23 cellular contexts compared by ENCODE assay signal in genomic region chr1:76082084-76082483, GRCh38. TPM values are rescaled to one million over a fixed set of nuclear protein-coding genes. Genes with fewer than 3 reads are reported as not detected.
"Had no signal": no experiment of that assay in that cellular context is flagged by ENCODE, and none has a peak within 500 bp of the region (broad histone marks: within the 10 kb centered on the region; RNA-seq: fewer than 3 reads in every experiment).

No MANE protein-coding gene starts in this region.

- FAIRE-seq: endometrium, frontal cortex, islet of Langerhans had no signal

- H3K27ac ChIP-seq: heart left ventricle, neutrophil, psoas muscle, right lobe of liver, spleen, tibial artery, upper lobe of right lung, vagina had no signal

- H3K9me3 Mint-ChIP-seq: natural killer cell treated with Interleukin-12 subunit alpha and Interleukin-12 subunit beta and Interleukin-15 and Interleukin-18, amount 100 ng/mL, for 72 hours; stimulated activated memory B cell treated with anti-CD40 and anti-IgM and Interleukin-4, amounts not matched to agents 10 μg/mL and 1 μg/mL and 100 μg/mL, for 72 hours; stimulated activated naive CD8-positive, alpha-beta T cell treated with anti-CD3 and anti-CD28 coated beads, Interleukin-15, Interleukin-2, amounts not matched to agents 100 ng/mL and 50 ng/mL, for 24 hours had no signal

- H3K9me3 ChIP-seq: heart left ventricle, neutrophil, psoas muscle, right lobe of liver, spleen, tibial artery, upper lobe of right lung, vagina had no signal

- ATAC-seq: esophagus mucosa; heart left ventricle; natural killer cell treated with Interleukin-12 subunit alpha and Interleukin-12 subunit beta and Interleukin-15 and Interleukin-18, amount 100 ng/mL, for 72 hours; psoas muscle; right lobe of liver; stimulated activated memory B cell treated with anti-CD40 and anti-IgM and Interleukin-4, amounts not matched to agents 10 μg/mL and 1 μg/mL and 100 μg/mL, for 72 hours; upper lobe of right lung had no signal

- DNase-seq: effector memory CD4-positive, alpha-beta T cell; heart left ventricle; kidney glomerular epithelial cell; psoas muscle; retina; right lobe of liver; spleen; stimulated activated CD4-positive, alpha-beta T cell treated with anti-CD3 and anti-CD28 coated beads, Interleukin-15, amount 100 ng/mL, for 24 hours; stimulated activated CD4-positive, alpha-beta T cell treated with anti-CD3 and anti-CD28 coated beads, Interleukin-1b, Interleukin-23, amount 100 ng/mL, for 48 hours; stimulated activated CD4-positive, alpha-beta T cell treated with anti-CD3 and anti-CD28 coated beads, Interleukin-4, amount 100 ng/mL, for 24 hours; tibial artery; upper lobe of right lung had no signal

- H3K36me3 ChIP-seq: heart left ventricle, neutrophil, right lobe of liver, spleen, tibial artery, upper lobe of right lung, vagina had no signal

- H3K27me3 ChIP-seq: heart left ventricle, neutrophil, right lobe of liver, spleen, tibial artery, upper lobe of right lung, vagina had no signal

- H3K36me3 Mint-ChIP-seq: natural killer cell treated with Interleukin-12 subunit alpha and Interleukin-12 subunit beta and Interleukin-15 and Interleukin-18, amount 100 ng/mL, for 72 hours; stimulated activated memory B cell treated with anti-CD40 and anti-IgM and Interleukin-4, amounts not matched to agents 10 μg/mL and 1 μg/mL and 100 μg/mL, for 72 hours had no signal

- H3K27ac Mint-ChIP-seq: natural killer cell treated with Interleukin-12 subunit alpha and Interleukin-12 subunit beta and Interleukin-15 and Interleukin-18, amount 100 ng/mL, for 72 hours; stimulated activated memory B cell treated with anti-CD40 and anti-IgM and Interleukin-4, amounts not matched to agents 10 μg/mL and 1 μg/mL and 100 μg/mL, for 72 hours; stimulated activated naive CD8-positive, alpha-beta T cell treated with anti-CD3 and anti-CD28 coated beads, Interleukin-15, Interleukin-2, amounts not matched to agents 100 ng/mL and 50 ng/mL, for 24 hours had no signal

- H3K4me3 Mint-ChIP-seq: natural killer cell treated with Interleukin-12 subunit alpha and Interleukin-12 subunit beta and Interleukin-15 and Interleukin-18, amount 100 ng/mL, for 72 hours; stimulated activated memory B cell treated with anti-CD40 and anti-IgM and Interleukin-4, amounts not matched to agents 10 μg/mL and 1 μg/mL and 100 μg/mL, for 72 hours; stimulated activated naive CD8-positive, alpha-beta T cell treated with anti-CD3 and anti-CD28 coated beads, Interleukin-15, Interleukin-2, amounts not matched to agents 100 ng/mL and 50 ng/mL, for 24 hours had no signal

- H3K27me3 Mint-ChIP-seq: stimulated activated memory B cell treated with anti-CD40 and anti-IgM and Interleukin-4, amounts not matched to agents 10 μg/mL and 1 μg/mL and 100 μg/mL, for 72 hours; stimulated activated naive CD8-positive, alpha-beta T cell treated with anti-CD3 and anti-CD28 coated beads, Interleukin-15, Interleukin-2, amounts not matched to agents 100 ng/mL and 50 ng/mL, for 24 hours had no signal

- H3K4me1 ChIP-seq: heart left ventricle, psoas muscle, right lobe of liver, tibial artery, upper lobe of right lung, vagina had no signal

- H3K4me3 ChIP-seq: heart left ventricle, psoas muscle, right lobe of liver, spleen, tibial artery, upper lobe of right lung, vagina had no signal

RNA-seq across cellular contexts. Expression of gene ST6GALNAC3, which starts 7.5 kb away (rescaled TPM):
- total RNA-seq: myocyte, osteoblast had no signal
